In the genomic region with DNA sequence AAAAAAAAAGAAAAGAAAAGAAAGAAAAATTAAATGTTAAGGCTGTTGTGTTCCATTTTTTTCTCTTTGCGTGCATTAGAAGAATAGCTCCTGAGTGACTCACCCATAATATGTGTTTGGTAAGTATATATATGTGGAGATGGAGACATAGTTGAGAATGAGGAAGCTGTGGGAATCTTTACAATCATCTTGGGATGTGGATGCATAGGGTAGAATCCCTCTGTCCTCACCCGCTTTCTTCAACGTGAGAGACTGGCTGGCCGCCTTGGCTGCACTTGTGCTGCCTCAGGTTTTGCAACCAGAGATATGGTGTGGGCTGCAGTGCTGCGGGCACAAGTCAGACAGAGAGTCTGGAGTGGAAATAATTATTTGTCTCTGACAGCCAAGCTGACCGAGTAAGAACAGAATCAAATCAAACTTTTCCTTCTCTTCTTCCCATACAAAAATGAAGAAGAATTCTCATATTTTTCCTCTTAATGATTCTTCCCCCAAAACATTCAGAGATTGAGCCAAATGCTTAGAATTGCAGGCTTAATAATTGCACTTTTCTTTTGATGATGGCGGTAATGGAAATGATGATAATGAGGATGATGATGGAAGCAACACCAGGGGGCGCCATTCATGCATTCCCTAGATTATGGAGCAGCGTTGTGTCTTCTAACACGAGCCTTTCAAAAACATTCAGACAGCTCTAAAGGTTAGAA, we compare ENCODE assay signal across 8 cellular contexts. TPM values are rescaled to one million over a fixed set of nuclear protein-coding genes. Genes with fewer than 3 reads are reported as not detected.
A peak's percentile ranks its signal among the peaks of the same experiment; 100 is the strongest.
DNase-seq lines count a peak whose midpoint lies in the region; ATAC-seq and TF ChIP-seq lines count a peak whose summit lies in the region.

No MANE protein-coding gene starts in this region.

- H3K4me1 ChIP-seq in Karpas-422 (ENCODE audit: low read length): no peaks in the 10 kb centered on the region
- no peaks in the 10 kb centered on the region for H3K4me1 ChIP-seq in naive thymus-derived CD4-positive, alpha-beta T cell (ENCODE audit: control insufficient read depth in 2 of 2, insufficient read depth in 2 of 2, low read length in 2 of 2)

- intact Hi-C loops in Calu3 (cut with micrococcal nuclease; ENCODE audit: unreplicated experiment): no loop called here
- intact Hi-C loops in naive thymus-derived CD4-positive, alpha-beta T cell (cut with micrococcal nuclease): loop anchor here (1.0 to 2.0 kb wide), 4 partner anchors 21 to 156 kb away; no protein-coding TSS in a partner anchor

- H3K4me3 ChIP-seq in Karpas-422 (ENCODE audit: low read length): no peak overlapping the region
- H3K4me3 ChIP-seq in brain microvascular endothelial cell (ENCODE audit: low read depth, low read length): no peak overlapping the region
- H3K4me3 ChIP-seq in naive thymus-derived CD4-positive, alpha-beta T cell (ENCODE audit: low read length): no peak overlapping the region

- DNase-seq in Calu3: peak; percentile 18
- DNase-seq in Karpas-422: peak; percentile 76
- peak; percentile 18 for DNase-seq in brain microvascular endothelial cell
- no peak for DNase-seq in AG08395 (ENCODE audit: low spot score)
- DNase-seq in naive thymus-derived CD4-positive, alpha-beta T cell: no peak

- H3K27ac Mint-ChIP-seq in Calu3 (ENCODE audit: unreplicated experiment): no peak overlapping the region
- H3K27ac Mint-ChIP-seq in nephron: no peak overlapping the region
- no peak overlapping the region for H3K27ac Mint-ChIP-seq in naive thymus-derived CD4-positive, alpha-beta T cell

- no peaks in the 10 kb centered on the region for H3K9me2 ChIP-seq in Karpas-422 (replicated peaks; ENCODE audit: insufficient read depth, low read length)

- no TSS peak for BruUV-seq in Calu3 (replicated peaks; lab: Mats Ljungman, UMichigan)

- H3K36me3 Mint-ChIP-seq in Calu3 (ENCODE audit: insufficient read depth, unreplicated experiment): no peaks in the 10 kb centered on the region
- H3K36me3 Mint-ChIP-seq in nephron (ENCODE audit: low read depth): no peaks in the 10 kb centered on the region
- no peaks in the 10 kb centered on the region for H3K36me3 Mint-ChIP-seq in naive thymus-derived CD4-positive, alpha-beta T cell

- TF ChIP-seq CTCF in Calu3 (IDR thresholded peaks at IDR 0.05; ENCODE audit: unreplicated experiment) (peak; percentile 22), brain microvascular endothelial cell (IDR thresholded peaks at IDR 0.05; ENCODE audit: low read depth, low read length, missing control alignments) (peak; percentile 36), nephron (IDR thresholded peaks at IDR 0.05; ENCODE audit: unreplicated experiment in 3 of 3) (peak in 2 of 3 experiments; percentile 17 to 30)

- in situ Hi-C loops in brain microvascular endothelial cell (cut with HindIII; ENCODE audit: low pct_ligation_motif_present, low sequenced_read_pairs): no loop called here

- no peaks in the 10 kb centered on the region for H3K9me3 ChIP-seq in Karpas-422 (ENCODE audit: low read length)
- no peaks in the 10 kb centered on the region for H3K9me3 ChIP-seq in naive thymus-derived CD4-positive, alpha-beta T cell (ENCODE audit: control insufficient read depth in 2 of 3, low read length in 3 of 3)

- H3K79me2 ChIP-seq in Karpas-422 (ENCODE audit: low read length): no peaks in the 10 kb centered on the region

- H3K27me3 Mint-ChIP-seq in Calu3 (ENCODE audit: unreplicated experiment) (no peaks in the 10 kb centered on the region), nephron (ENCODE audit: low read depth) (peaks cover 4% of the 10 kb centered on the region)
- peaks cover 4 to 27% (median 17%) of the 10 kb centered on the region in 5 donors for H3K27me3 Mint-ChIP-seq in naive thymus-derived CD4-positive, alpha-beta T cell

- H3K9ac ChIP-seq in Karpas-422 (ENCODE audit: low read length): no peak overlapping the region

- CTCF ChIA-PET in Calu3 (lab: Charles Lee): no interaction called here
- CTCF ChIA-PET in naive thymus-derived CD4-positive, alpha-beta T cell (lab: Charles Lee): no interaction called here

- H3K9me3 Mint-ChIP-seq in Calu3 (ENCODE audit: low read depth, unreplicated experiment) (no peaks in the 10 kb centered on the region), nephron (no peaks in the 10 kb centered on the region)
- peaks cover 0 to 5% (median 0%) of the 10 kb centered on the region in 11 donors for H3K9me3 Mint-ChIP-seq in naive thymus-derived CD4-positive, alpha-beta T cell

- no peaks in the 10 kb centered on the region for H4K20me1 ChIP-seq in Karpas-422 (ENCODE audit: insufficient read depth, low read depth, low read length)

- POLR2A ChIA-PET in naive thymus-derived CD4-positive, alpha-beta T cell (lab: Charles Lee): no interaction called here

- H3K27me3 ChIP-seq in Karpas-422 (ENCODE audit: low read length) (no peaks in the 10 kb centered on the region), brain microvascular endothelial cell (replicated peaks) (no peaks in the 10 kb centered on the region)
- H3K27me3 ChIP-seq in naive thymus-derived CD4-positive, alpha-beta T cell (ENCODE audit: control insufficient read depth in 2 of 2, insufficient read depth in 2 of 2, low read length in 2 of 2): no peaks in the 10 kb centered on the region

- H3K27ac ChIP-seq in Karpas-422 (ENCODE audit: low read length) (no peak overlapping the region), brain microvascular endothelial cell (peak overlapping the region; percentile 35)
- H3K27ac ChIP-seq in naive thymus-derived CD4-positive, alpha-beta T cell (ENCODE audit: low read depth, low read length): no peak overlapping the region

- no peaks in the 10 kb centered on the region for H3K36me3 ChIP-seq in Karpas-422 (ENCODE audit: insufficient read depth, low read length)
- H3K36me3 ChIP-seq in brain microvascular endothelial cell (replicated peaks): no peaks in the 10 kb centered on the region
- no peaks in the 10 kb centered on the region for H3K36me3 ChIP-seq in naive thymus-derived CD4-positive, alpha-beta T cell (ENCODE audit: control insufficient read depth in 2 of 3, insufficient read depth in 3 of 3, low read length in 3 of 3)

- no peak overlapping the region for H2AFZ ChIP-seq in Karpas-422 (ENCODE audit: low read length)

- H3K4me3 Mint-ChIP-seq in Calu3 (ENCODE audit: low read depth, unreplicated experiment): no peak overlapping the region
- no peak overlapping the region for H3K4me3 Mint-ChIP-seq in nephron
- H3K4me3 Mint-ChIP-seq in naive thymus-derived CD4-positive, alpha-beta T cell: no peak overlapping the region

- H3K4me2 ChIP-seq in Karpas-422 (ENCODE audit: low read depth, low read length, poor library complexity, severe bottlenecking): no peak overlapping the region

- no peak for ATAC-seq in HG03342 (IDR thresholded peaks at IDR 0.05; ENCODE audit: unreplicated experiment)
- ATAC-seq in naive thymus-derived CD4-positive, alpha-beta T cell: no peak
- ATAC-seq in HG02759 (IDR thresholded peaks at IDR 0.05; ENCODE audit: unreplicated experiment): no peak

- H3K4me1 Mint-ChIP-seq in Calu3 (ENCODE audit: low read depth, unreplicated experiment) (no peaks in the 10 kb centered on the region), nephron (peaks cover 16% of the 10 kb centered on the region)
- H3K4me1 Mint-ChIP-seq in naive thymus-derived CD4-positive, alpha-beta T cell: no peaks in the 10 kb centered on the region

RNA-seq across cellular contexts. Expression of a gene that starts 48.5 kb away (rescaled TPM):
- 0.19 and 0.88 TPM in 2 replicates for total RNA-seq in Calu3 (2022)
- 2.8 TPM in 1 of 2 replicates, not detected in the other for total RNA-seq in Karpas-422 (2014; rRNA removed; shearing (Covaris generic); ENCODE audit: low replicate concordance)
- not detected for total RNA-seq in naive thymus-derived CD4-positive, alpha-beta T cell
- polyA plus RNA-seq in naive thymus-derived CD4-positive, alpha-beta T cell: not detected

Comparison
In these comparisons a context has a peak if more than half of its experiments do, and no peak if none do; other contexts are left out.
1. DNase-seq: peak in Calu3 (single experiment), Karpas-422 (single experiment) and brain microvascular endothelial cell (single experiment); none in AG08395 (single experiment) and naive thymus-derived CD4-positive, alpha-beta T cell (0 of 9).
2. Peak in every context shown above with its lines, with median percentiles within 50 percentile points of each other: CTCF ChIP-seq.